ENCODE assay signal across 22 cellular contexts in the genomic region with DNA sequence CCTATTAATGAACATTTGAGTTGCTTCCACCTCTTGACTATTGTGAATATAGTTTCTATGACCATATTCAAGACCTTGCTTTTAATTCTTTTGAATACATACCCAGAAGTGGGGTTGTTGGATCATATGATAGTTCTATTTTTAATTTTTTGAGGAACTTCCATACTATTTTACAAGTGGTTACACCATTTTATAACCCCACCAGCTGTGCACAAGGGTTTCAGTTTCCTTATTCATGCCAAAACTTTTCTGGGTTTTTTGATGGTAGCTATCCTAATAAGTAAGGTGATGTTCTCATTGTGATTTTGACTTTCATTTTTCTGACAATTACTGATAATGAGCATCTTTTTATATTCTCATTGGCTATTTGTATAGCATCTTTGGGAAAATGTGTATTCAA.
"Had no signal": no experiment of that assay in that cellular context is flagged by ENCODE, and none has a peak within 500 bp of the region (broad histone marks: within the 10 kb centered on the region; RNA-seq: fewer than 3 reads in every experiment).

No MANE protein-coding gene starts in this region.

- H3K27ac Mint-ChIP-seq: effector memory CD8-positive, alpha-beta T cell; naive thymus-derived CD4-positive, alpha-beta T cell; nephron progenitor cell; stimulated activated memory B cell treated with anti-CD40 and anti-IgM and Interleukin-4, amounts not matched to agents 10 μg/mL and 1 μg/mL and 100 μg/mL, for 72 hours; stimulated activated naive CD8-positive, alpha-beta T cell treated with anti-CD3 and anti-CD28 coated beads, Interleukin-15, Interleukin-2, amounts not matched to agents 100 ng/mL and 50 ng/mL, for 24 hours had no signal

- H3K4me1 ChIP-seq: esophagus muscularis mucosa, gastrocnemius medialis, psoas muscle, right lobe of liver, spleen, tibial artery, upper lobe of left lung, uterus had no signal

- H3K4me1 Mint-ChIP-seq: naive thymus-derived CD4-positive, alpha-beta T cell; nephron progenitor cell; stimulated activated memory B cell treated with anti-CD40 and anti-IgM and Interleukin-4, amounts not matched to agents 10 μg/mL and 1 μg/mL and 100 μg/mL, for 72 hours had no signal

- H3K27ac ChIP-seq: epithelial cell of prostate, esophagus muscularis mucosa, gastrocnemius medialis, neutrophil, psoas muscle, right lobe of liver, spleen, tibial artery, upper lobe of left lung, uterus had no signal

- H3K4me3 Mint-ChIP-seq: effector memory CD8-positive, alpha-beta T cell; naive thymus-derived CD4-positive, alpha-beta T cell; nephron progenitor cell; stimulated activated memory B cell treated with anti-CD40 and anti-IgM and Interleukin-4, amounts not matched to agents 10 μg/mL and 1 μg/mL and 100 μg/mL, for 72 hours; stimulated activated naive CD8-positive, alpha-beta T cell treated with anti-CD3 and anti-CD28 coated beads, Interleukin-15, Interleukin-2, amounts not matched to agents 100 ng/mL and 50 ng/mL, for 24 hours had no signal

- H3K4me3 ChIP-seq: esophagus muscularis mucosa, gastrocnemius medialis, psoas muscle, right lobe of liver, spleen, tibial artery, upper lobe of left lung, uterus had no signal

- H3K36me3 ChIP-seq: esophagus muscularis mucosa, gastrocnemius medialis, neutrophil, spleen, tibial artery, upper lobe of left lung, uterus had no signal

- DNase-seq: effector memory CD8-positive, alpha-beta T cell; gastrocnemius medialis; glutamatergic neuron; islet precursor cell; mammary epithelial cell; naive thymus-derived CD4-positive, alpha-beta T cell; nephron progenitor cell; psoas muscle; retina; right lobe of liver; spleen; stimulated activated CD4-positive, alpha-beta T cell treated with anti-CD3 and anti-CD28 coated beads, Interleukin-15, amount 100 ng/mL, for 24 hours; stimulated activated CD4-positive, alpha-beta T cell treated with anti-CD3 and anti-CD28 coated beads, Interleukin-1b, Interleukin-23, amount 100 ng/mL, for 48 hours; stimulated activated CD4-positive, alpha-beta T cell treated with anti-CD3 and anti-CD28 coated beads, Interleukin-4, amount 100 ng/mL, for 24 hours; tibial artery; upper lobe of left lung; uterus had no signal

- H3K27me3 Mint-ChIP-seq: effector memory CD8-positive, alpha-beta T cell; naive thymus-derived CD4-positive, alpha-beta T cell; stimulated activated memory B cell treated with anti-CD40 and anti-IgM and Interleukin-4, amounts not matched to agents 10 μg/mL and 1 μg/mL and 100 μg/mL, for 72 hours; stimulated activated naive CD8-positive, alpha-beta T cell treated with anti-CD3 and anti-CD28 coated beads, Interleukin-15, Interleukin-2, amounts not matched to agents 100 ng/mL and 50 ng/mL, for 24 hours had no signal

- H3K9me3 ChIP-seq: gastrocnemius medialis, neutrophil, psoas muscle, right lobe of liver had no signal

- H3K27me3 ChIP-seq: esophagus muscularis mucosa, gastrocnemius medialis, neutrophil, right lobe of liver, spleen, tibial artery, upper lobe of left lung, uterus had no signal
